29 cellular contexts compared by ENCODE assay signal in the genomic region with DNA sequence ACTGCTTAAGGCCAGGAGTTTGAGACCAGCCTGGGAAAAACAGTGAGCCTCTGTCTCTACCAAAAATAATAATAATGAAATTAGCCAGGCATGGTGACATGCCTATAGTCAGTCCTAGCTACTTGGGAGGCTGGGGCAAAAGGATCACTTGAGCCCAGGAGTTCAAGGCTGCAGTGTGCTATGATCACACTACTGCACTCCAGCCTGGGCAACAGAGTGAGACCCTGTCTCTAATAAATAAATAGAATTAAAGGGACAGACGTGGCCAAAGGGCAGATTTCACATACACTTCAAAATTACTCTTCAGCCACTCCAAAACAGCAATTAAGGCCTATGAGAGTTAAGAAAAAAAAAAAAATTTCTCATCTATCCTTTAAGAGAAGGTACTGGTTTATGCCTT.
"Had no signal": no experiment of that assay in that cellular context is flagged by ENCODE, and none has a peak within 500 bp of the region (broad histone marks: within the 10 kb centered on the region; RNA-seq: fewer than 3 reads in every experiment).

No MANE protein-coding gene starts in this region.

- ATAC-seq: activated CD8-positive, alpha-beta memory T cell treated with anti-CD3 and anti-CD28 coated beads, Interleukin-2, amount 10 ng/mL, durations not matched to agents 7 days and 5 days had no signal

- H3K27me3 ChIP-seq: ascending aorta, breast epithelium, MG63, SJCRH30 had no signal

- H3K4me3 ChIP-seq: ascending aorta, breast epithelium, MG63, SJCRH30, SK-N-MC had no signal

- DNase-seq: activated CD4-positive, alpha-beta memory T cell treated with anti-CD3 and anti-CD28 coated beads for 36 hours; activated CD4-positive, alpha-beta T cell treated with anti-CD3 and anti-CD28 coated beads for 4 hours; activated CD4-positive, alpha-beta T cell treated with anti-CD3 and anti-CD28 coated beads, Interleukin-2, amount 50 U/mL, for 1 hour; activated CD4-positive, CD25-positive, alpha-beta regulatory T cell treated with anti-CD3 and anti-CD28 coated beads, Interleukin-2, amount 50 U/mL, for 72 hours; activated CD8-positive, alpha-beta memory T cell treated with anti-CD3 and anti-CD28 coated beads, Interleukin-2, amount 10 ng/mL, durations not matched to agents 7 days and 5 days; activated CD8-positive, alpha-beta memory T cell treated with anti-CD3 and anti-CD28 coated beads, Interleukin-2, amount 50 U/mL, for 48 hours; activated effector memory CD4-positive, alpha-beta T cell treated with anti-CD3 and anti-CD28 coated beads, Interleukin-2, amount 50 U/mL, for 16 hours; activated naive CD4-positive, alpha-beta T cell; activated naive CD4-positive, alpha-beta T cell treated with anti-CD3 and anti-CD28 coated beads, Interleukin-2, amount 50 U/mL, for 16 hours; activated naive CD8-positive, alpha-beta T cell treated with anti-CD3 and anti-CD28 coated beads, Interleukin-2, amount 10 ng/mL, durations not matched to agents 7 days and 5 days; activated T-cell treated with anti-CD3 and anti-CD28 coated beads, Interleukin-2, amount 50 U/mL, for 72 hours; amygdala; caudate nucleus; Kasumi-1; MG63; NCI-H1048; NCI-H1105 treated with DMSO at 0.1 percent for 48 hours; NCI-H1436; NCI-H1694 treated with DMSO at 0.1 percent for 48 hours; NCI-H2029; NCI-H345; NCI-H524 treated with DMSO at 0.1 percent for 48 hours; SHP77; SJCRH30 had no signal

- H3K27me3 Mint-ChIP-seq: activated CD4-positive, alpha-beta memory T cell treated with anti-CD3 and anti-CD28 coated beads for 36 hours; activated CD8-positive, alpha-beta memory T cell treated with anti-CD3 and anti-CD28 coated beads, Interleukin-2, amount 10 ng/mL, durations not matched to agents 7 days and 5 days; activated naive CD8-positive, alpha-beta T cell treated with anti-CD3 and anti-CD28 coated beads, Interleukin-2, amount 10 ng/mL, durations not matched to agents 7 days and 5 days; activated T-helper 17 cell treated with anti-CD3 and anti-CD28 coated beads, Interleukin-2, amount 50 U/mL, for 72 hours had no signal

- H3K27ac Mint-ChIP-seq: activated CD4-positive, alpha-beta memory T cell treated with anti-CD3 and anti-CD28 coated beads for 36 hours; activated CD8-positive, alpha-beta memory T cell treated with anti-CD3 and anti-CD28 coated beads, Interleukin-2, amount 10 ng/mL, durations not matched to agents 7 days and 5 days; activated naive CD8-positive, alpha-beta T cell treated with anti-CD3 and anti-CD28 coated beads, Interleukin-2, amount 10 ng/mL, durations not matched to agents 7 days and 5 days; activated T-cell treated with anti-CD3 and anti-CD28 coated beads, Interleukin-2, amount 50 U/mL, for 72 hours; T-helper 2 cell treated with Interferon-gamma antibody and Interleukin-4, amounts not matched to agents 5 μg/mL and 100 μg/mL, for 36 hours had no signal

- H3K36me3 ChIP-seq: ascending aorta, breast epithelium, MG63, SJCRH30 had no signal

- H3K4me3 Mint-ChIP-seq: activated CD4-positive, alpha-beta memory T cell treated with anti-CD3 and anti-CD28 coated beads for 36 hours; activated CD8-positive, alpha-beta memory T cell treated with anti-CD3 and anti-CD28 coated beads, Interleukin-2, amount 10 ng/mL, durations not matched to agents 7 days and 5 days; activated naive CD8-positive, alpha-beta T cell treated with anti-CD3 and anti-CD28 coated beads, Interleukin-2, amount 10 ng/mL, durations not matched to agents 7 days and 5 days; activated T-cell treated with anti-CD3 and anti-CD28 coated beads, Interleukin-2, amount 50 U/mL, for 72 hours; activated T-helper 17 cell treated with anti-CD3 and anti-CD28 coated beads, Interleukin-2, amount 50 U/mL, for 72 hours; T-helper 2 cell treated with Interferon-gamma antibody and Interleukin-4, amounts not matched to agents 5 μg/mL and 100 μg/mL, for 36 hours had no signal

- H3K9me3 Mint-ChIP-seq: activated CD4-positive, alpha-beta memory T cell treated with anti-CD3 and anti-CD28 coated beads for 36 hours; activated naive CD8-positive, alpha-beta T cell treated with anti-CD3 and anti-CD28 coated beads, Interleukin-2, amount 10 ng/mL, durations not matched to agents 7 days and 5 days; activated T-cell treated with anti-CD3 and anti-CD28 coated beads, Interleukin-2, amount 50 U/mL, for 72 hours; activated T-helper 17 cell treated with anti-CD3 and anti-CD28 coated beads, Interleukin-2, amount 50 U/mL, for 72 hours; T-helper 2 cell treated with Interferon-gamma antibody and Interleukin-4, amounts not matched to agents 5 μg/mL and 100 μg/mL, for 36 hours had no signal

- H3K9me3 ChIP-seq: ascending aorta, breast epithelium, MG63, SJCRH30 had no signal

- H3K27ac ChIP-seq: ascending aorta, breast epithelium, SJCRH30, SK-N-MC had no signal
